8 cellular contexts compared by ENCODE assay signal in genomic region chr6:43076928-43077809, GRCh38. TPM values are rescaled to one million over a fixed set of nuclear protein-coding genes. Genes with fewer than 3 reads are reported as not detected.
DNase-seq lines count a peak whose midpoint lies in the region; ATAC-seq and TF ChIP-seq lines count a peak whose summit lies in the region.

No MANE protein-coding gene starts in this region.

- H3K36me3 ChIP-seq in esophagus (ENCODE audit: control insufficient read depth in 2 of 2, insufficient read depth in 2 of 2, low read length in 1 of 2): peaks cover 2 to 9% of the 10 kb centered on the region in 2 donors

- peak overlapping the region; percentile 60 to 65 for H3K27ac ChIP-seq in esophagus (ENCODE audit: low read depth in 2 of 2, low read length in 1 of 2)

- no peak for ATAC-seq in HG03521 (IDR thresholded peaks at IDR 0.05; ENCODE audit: unreplicated experiment)

- H3K9me3 ChIP-seq in esophagus (ENCODE audit: control insufficient read depth in 2 of 2, insufficient read depth in 1 of 2, low read depth in 1 of 2, low read length in 1 of 2): no peaks in the 10 kb centered on the region

- H3K27me3 Mint-ChIP-seq in activated CD4-positive, alpha-beta T cell treated with anti-CD3 and anti-CD28 coated beads, Interleukin-2, amount 10 ng/mL, durations not matched to agents 7 days and 5 days: peaks cover 28% of the 10 kb centered on the region
- no peaks in the 10 kb centered on the region for H3K27me3 Mint-ChIP-seq in neural crest cell (ENCODE audit: low read depth)

- H3K36me3 Mint-ChIP-seq in activated CD4-positive, alpha-beta T cell treated with anti-CD3 and anti-CD28 coated beads, Interleukin-2, amount 10 ng/mL, durations not matched to agents 7 days and 5 days (ENCODE audit: low read depth): no peaks in the 10 kb centered on the region
- H3K36me3 Mint-ChIP-seq in neural crest cell (ENCODE audit: low read depth): no peaks in the 10 kb centered on the region

- peak overlapping the region; percentile 58 for H3K4me3 Mint-ChIP-seq in activated CD4-positive, alpha-beta T cell treated with anti-CD3 and anti-CD28 coated beads, Interleukin-2, amount 10 ng/mL, durations not matched to agents 7 days and 5 days
- peak overlapping the region; percentile 94 for H3K4me3 Mint-ChIP-seq in neural crest cell

- peaks cover 0 to 9% of the 10 kb centered on the region in 2 donors for H3K4me1 ChIP-seq in esophagus (ENCODE audit: control insufficient read depth in 2 of 2, insufficient read depth in 2 of 2, low read length in 1 of 2)

- H3K9me3 Mint-ChIP-seq in activated CD4-positive, alpha-beta T cell treated with anti-CD3 and anti-CD28 coated beads, Interleukin-2, amount 10 ng/mL, durations not matched to agents 7 days and 5 days: no peaks in the 10 kb centered on the region
- H3K9me3 Mint-ChIP-seq in neural crest cell: no peaks in the 10 kb centered on the region

- H3K4me3 ChIP-seq in esophagus (ENCODE audit: low read depth in 1 of 2, low read length in 2 of 2): peak overlapping the region; percentile 65 to 86

- CTCF ChIA-PET in activated CD4-positive, alpha-beta T cell treated with anti-CD3 and anti-CD28 coated beads, Interleukin-2, amount 10 ng/mL, durations not matched to agents 7 days and 5 days (lab: Charles Lee): interaction anchor here (0.5 to 1.5 kb wide), 8 partner anchors 9 to 1917 kb away, joined by 3 to 5 read pairs (median 3); no protein-coding TSS in a partner anchor

- POLR2A ChIA-PET in activated CD4-positive, alpha-beta T cell treated with anti-CD3 and anti-CD28 coated beads, Interleukin-2, amount 10 ng/mL, durations not matched to agents 7 days and 5 days (lab: Charles Lee): interaction anchor here (0.8 kb wide), 1 partner anchor 147 kb away, joined by 7 read pairs; no protein-coding TSS in a partner anchor

- no peak overlapping the region for H3K27ac Mint-ChIP-seq in activated CD4-positive, alpha-beta T cell treated with anti-CD3 and anti-CD28 coated beads, Interleukin-2, amount 10 ng/mL, durations not matched to agents 7 days and 5 days
- peak overlapping the region; percentile 91 for H3K27ac Mint-ChIP-seq in neural crest cell (ENCODE audit: unreplicated experiment)

- WGBS in esophagus, 2 donors: 6% methylated on average over 40 of the region's 40 CpGs

- peaks cover 2% of the 10 kb centered on the region for H3K4me1 Mint-ChIP-seq in activated CD4-positive, alpha-beta T cell treated with anti-CD3 and anti-CD28 coated beads, Interleukin-2, amount 10 ng/mL, durations not matched to agents 7 days and 5 days
- H3K4me1 Mint-ChIP-seq in neural crest cell: peaks cover 26% of the 10 kb centered on the region

- no peak for DNase-seq in activated CD4-positive, alpha-beta T cell treated with anti-CD3 and anti-CD28 coated beads, Interleukin-2, amount 10 ng/mL, durations not matched to agents 7 days and 5 days
- no peak for DNase-seq in activated CD4-positive, alpha-beta T cell treated with anti-CD3 and anti-CD28 coated beads, Interleukin-2, amount 50 U/mL, for 48 hours
- DNase-seq in RKO (ENCODE audit: low spot score) (peak; percentile 75), neural crest cell (ENCODE audit: low read depth, low spot score) (peak; percentile 48), SW480 (ENCODE audit: low spot score) (no peak)
- DNase-seq in stimulated activated CD4-positive, alpha-beta T cell treated with anti-CD3 and anti-CD28 coated beads, Interleukin-15, amount 100 ng/mL, for 24 hours: no peak

- TF ChIP-seq CTCF in neural crest cell (conservative IDR thresholded peaks at IDR 0.05): no peak

- no peaks in the 10 kb centered on the region for H3K27me3 ChIP-seq in esophagus (ENCODE audit: control insufficient read depth in 1 of 2, insufficient read depth in 2 of 2, low read length in 2 of 2)

RNA-seq across cellular contexts. Expression of gene PTK7, which starts 1.1 kb away (rescaled TPM):
- 1 to 10 TPM; 1.3 to 1.9 TPM for total RNA-seq in activated CD4-positive, alpha-beta T cell treated with anti-CD3 and anti-CD28 coated beads, Interleukin-2, amount 10 ng/mL, durations not matched to agents 7 days and 5 days
- 10 to 100 TPM; 25.8 to 39.7 TPM for polyA plus RNA-seq in esophagus
- 101 and 106 TPM in 2 replicates for total RNA-seq in neural crest cell

RNA-seq across cellular contexts. Expression of gene KLC4, which starts 17.7 kb away (rescaled TPM):
- total RNA-seq in activated CD4-positive, alpha-beta T cell treated with anti-CD3 and anti-CD28 coated beads, Interleukin-2, amount 10 ng/mL, durations not matched to agents 7 days and 5 days: 10 to 100 TPM; 12.7 to 17.0 TPM
- polyA plus RNA-seq in esophagus: 10 to 100 TPM in 1 of 2 donors, 1 to 10 TPM in 1; 8.4 to 15.3 TPM
- 16.7 and 20.3 TPM in 2 replicates for total RNA-seq in neural crest cell

RNA-seq across cellular contexts. Expression of gene MRPL2, which starts 17.9 kb away (rescaled TPM):
- 10 to 100 TPM; 53.9 to 59.3 TPM for total RNA-seq in activated CD4-positive, alpha-beta T cell treated with anti-CD3 and anti-CD28 coated beads, Interleukin-2, amount 10 ng/mL, durations not matched to agents 7 days and 5 days
- polyA plus RNA-seq in esophagus: 10 to 100 TPM; 48.9 to 54.6 TPM
- total RNA-seq in neural crest cell: 45.7 and 56.8 TPM in 2 replicates

RNA-seq across cellular contexts. Expression of gene CUL7, which starts 23.5 kb away (rescaled TPM):
- 10 to 100 TPM in 1 of 2 experiments, 1 to 10 TPM in 1; 9.7 to 11.2 TPM for total RNA-seq in activated CD4-positive, alpha-beta T cell treated with anti-CD3 and anti-CD28 coated beads, Interleukin-2, amount 10 ng/mL, durations not matched to agents 7 days and 5 days
- 1 to 10 TPM; 5.1 to 5.5 TPM for polyA plus RNA-seq in esophagus
- total RNA-seq in neural crest cell: 40.6 and 42.9 TPM in 2 replicates

RNA-seq across cellular contexts. Expression of gene RRP36, which starts 55.7 kb away (rescaled TPM):
- 10 to 100 TPM; 65.3 to 68.4 TPM for total RNA-seq in activated CD4-positive, alpha-beta T cell treated with anti-CD3 and anti-CD28 coated beads, Interleukin-2, amount 10 ng/mL, durations not matched to agents 7 days and 5 days
- 10 to 100 TPM; 18.4 to 40.3 TPM for polyA plus RNA-seq in esophagus
- 89.1 and 93.4 TPM in 2 replicates for total RNA-seq in neural crest cell

Comparison
In these comparisons a context has a peak if more than half of its experiments do, and no peak if none do; other contexts are left out.
1. DNase-seq: peak in RKO (single experiment) and neural crest cell (single experiment); none in activated CD4-positive, alpha-beta T cell treated with anti-CD3 and anti-CD28 coated beads, Interleukin-2, amount 10 ng/mL, durations not matched to agents 7 days and 5 days (single experiment), activated CD4-positive, alpha-beta T cell treated with anti-CD3 and anti-CD28 coated beads, Interleukin-2, amount 50 U/mL, for 48 hours (0 of 2), stimulated activated CD4-positive, alpha-beta T cell treated with anti-CD3 and anti-CD28 coated beads, Interleukin-15, amount 100 ng/mL, for 24 hours (single experiment) and SW480 (single experiment).
2. RNA of gene PTK7, which starts 1.1 kb away (total RNA-seq): 101 to 106 TPM in neural crest cell; 1.3 to 1.9 TPM in activated CD4-positive, alpha-beta T cell treated with anti-CD3 and anti-CD28 coated beads, Interleukin-2, amount 10 ng/mL, durations not matched to agents 7 days and 5 days; every median in the first group is over 10 times any median in the second.